24 cellular contexts compared by ENCODE assay signal in the genomic region with DNA sequence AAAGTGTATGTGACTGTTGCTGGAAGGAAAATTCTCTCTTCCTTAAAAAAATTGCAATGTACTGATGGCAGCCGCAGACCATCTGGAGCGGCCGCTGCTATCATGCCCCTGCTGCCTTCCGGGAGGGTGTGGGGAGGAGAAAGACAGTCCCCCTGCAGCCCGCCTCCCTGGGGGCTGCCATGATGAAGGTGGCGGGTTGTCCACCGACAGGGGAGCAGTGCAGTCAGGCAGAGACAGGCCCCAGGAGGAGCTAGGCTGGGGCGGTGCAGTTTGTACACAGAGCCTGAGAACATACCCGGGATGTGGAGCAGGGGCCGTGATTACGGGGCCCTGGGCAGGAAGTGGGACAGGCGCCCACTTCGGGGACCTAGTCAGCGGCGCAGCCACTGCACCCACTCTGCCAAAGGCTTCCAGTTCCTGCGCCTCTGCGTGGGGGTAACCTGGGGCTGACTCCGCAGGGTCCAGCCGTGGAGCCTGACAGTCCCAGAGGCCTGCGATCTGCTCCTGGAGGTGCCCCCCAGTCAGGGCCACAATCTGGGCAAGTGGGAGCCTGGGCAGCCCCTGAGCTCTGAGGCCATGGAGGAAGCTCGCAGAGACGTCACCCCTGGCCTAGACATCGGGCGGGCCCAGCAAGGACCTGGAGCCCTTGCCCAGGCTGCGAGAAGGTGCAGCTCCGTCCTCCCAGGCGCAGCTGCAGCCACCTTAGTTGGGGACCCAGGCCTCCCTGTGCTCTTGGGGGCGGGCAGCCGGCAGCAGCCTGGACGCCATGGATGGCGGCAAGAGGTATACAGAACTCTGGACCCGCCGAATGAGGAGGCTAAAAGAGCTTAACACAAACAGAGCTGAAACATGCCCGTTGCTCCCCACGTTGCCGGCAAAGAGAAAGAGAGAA.
A peak's percentile ranks its signal among the peaks of the same experiment; 100 is the strongest.
DNase-seq lines count a peak whose midpoint lies in the region; ATAC-seq, FAIRE-seq and TF ChIP-seq lines count a peak whose summit lies in the region.
"Had no signal": no experiment of that assay in that cellular context is flagged by ENCODE, and none has a peak within 500 bp of the region (broad histone marks: within the 10 kb centered on the region; RNA-seq: fewer than 3 reads in every experiment).

No MANE protein-coding gene starts in this region.

- no peaks in the 10 kb centered on the region for H3K4me1 Mint-ChIP-seq in stimulated activated naive CD8-positive, alpha-beta T cell treated with anti-CD3 and anti-CD28 coated beads, Interleukin-15, amount 100 ng/mL, for 72 hours
- H3K4me1 Mint-ChIP-seq: CD8-positive, alpha-beta memory T cell had no signal

- no peak overlapping the region for H4K8ac ChIP-seq in H1 (ENCODE audit: extremely low read depth, insufficient read depth, low read length)
- H4K8ac ChIP-seq in trophoblast cell (ENCODE audit: low read depth, low read length), result no peak overlapping the region

- H3K79me1 ChIP-seq in H1 (ENCODE audit: low read depth, low read length) (no peaks in the 10 kb centered on the region), trophoblast cell (ENCODE audit: low read length) (no peaks in the 10 kb centered on the region)

- H3K27me3 ChIP-seq in H1 (replicated peaks in 1 of 4; ENCODE audit: control insufficient read depth in 3 of 4, extremely low read depth in 1 of 4, insufficient read depth in 3 of 4, low read length in 3 of 4) (no peaks in the 10 kb centered on the region), trophoblast cell (ENCODE audit: insufficient read depth, low read length) (no peaks in the 10 kb centered on the region), Karpas-422 (ENCODE audit: low read length) (no peaks in the 10 kb centered on the region)

- H2BK5ac ChIP-seq in H1 (ENCODE audit: low read depth, low read length) (no peak overlapping the region), trophoblast cell (ENCODE audit: low read depth, low read length, poor library complexity) (no peak overlapping the region)

- ATAC-seq in stimulated activated naive CD8-positive, alpha-beta T cell treated with anti-CD3 and anti-CD28 coated beads, Interleukin-15, amount 100 ng/mL, for 72 hours, result peak; percentile 40
- ATAC-seq in stimulated activated naive CD8-positive, alpha-beta T cell treated with anti-CD3 and anti-CD28 coated beads, Interleukin-15, Interleukin-2, amounts not matched to agents 100 U/mL and 50 U/mL, for 24 hours, result no peak
- ATAC-seq in GM21390 (IDR thresholded peaks at IDR 0.05; ENCODE audit: unreplicated experiment), result no peak
- ATAC-seq: HCT116, Right ventricle myocardium inferior had no signal

- H3K4me3 ChIP-seq in H1 (ENCODE audit: extremely low read depth in 1 of 4, insufficient read depth in 2 of 4, low read depth in 3 of 4, low read length in 4 of 4) (no peak overlapping the region), trophoblast cell (ENCODE audit: low read depth, low read length) (no peak overlapping the region), Karpas-422 (ENCODE audit: low read length) (no peak overlapping the region)
- H3K4me3 ChIP-seq: GM12878, GM23248 had no signal

- H2BK120ac ChIP-seq in H1 (replicated peaks; ENCODE audit: low read depth, low read length) (no peak overlapping the region), trophoblast cell (ENCODE audit: insufficient read depth, low read length, poor library complexity) (no peak overlapping the region)

- no peaks in the 10 kb centered on the region for H4K20me1 ChIP-seq in H1 (replicated peaks in 1 of 2; ENCODE audit: control insufficient read depth in 1 of 2, insufficient read depth in 2 of 2, low read length in 2 of 2)
- H4K20me1 ChIP-seq in Karpas-422 (ENCODE audit: insufficient read depth, low read depth, low read length), result no peaks in the 10 kb centered on the region

- DNase-seq in stimulated activated naive CD8-positive, alpha-beta T cell treated with anti-CD3 and anti-CD28 coated beads, Interleukin-15, amount 100 ng/mL, for 72 hours, result no peak
- no peak for DNase-seq in stimulated activated naive CD8-positive, alpha-beta T cell treated with anti-CD3 and anti-CD28 coated beads, Interleukin-15, Interleukin-2, amounts not matched to agents 100 U/mL and 50 U/mL, for 24 hours
- DNase-seq in H1 (ENCODE audit: low read depth in 1 of 2, low spot score in 2 of 2), result no peak
- DNase-seq in trophoblast cell, result no peak
- no peak for DNase-seq in DMS114 treated with DMSO at 0.1 percent for 48 hours (lab: John Stamatoyannopoulos, UW; ENCODE audit: unreplicated experiment)
- DNase-seq in Karpas-422, result no peak
- DNase-seq: Calu3; CD8-positive, alpha-beta memory T cell; GM23248; KG1; MV-4-11; NCI-H1105 treated with DMSO at 0.1 percent for 48 hours; NCI-H2081; NCI-H2171; NCI-H345; NCI-H774 had no signal

- H3K4ac ChIP-seq in H1 (replicated peaks; ENCODE audit: insufficient read length, low read depth, low read length) (no peak overlapping the region), trophoblast cell (ENCODE audit: low read depth, low read length) (no peak overlapping the region)

- CTCF ChIA-PET in H1 (lab: Charles Lee; ENCODE audit: partially characterized antibody), result no interaction called here

- H3K4me3 Mint-ChIP-seq in stimulated activated naive CD8-positive, alpha-beta T cell treated with anti-CD3 and anti-CD28 coated beads, Interleukin-15, amount 100 ng/mL, for 72 hours, result no peak overlapping the region
- H3K4me3 Mint-ChIP-seq: CD8-positive, alpha-beta memory T cell had no signal

- H2AK5ac ChIP-seq in H1 (ENCODE audit: low read depth, low read length) (no peak overlapping the region), trophoblast cell (ENCODE audit: low read length) (peak overlapping the region; percentile 9)

- H3K14ac ChIP-seq in H1 (ENCODE audit: insufficient read length) (no peak overlapping the region), trophoblast cell (ENCODE audit: low read length) (no peak overlapping the region)

- no peak for TF ChIP-seq RAD21 in H1 (IDR thresholded peaks at IDR 0.05 in 1 of 2, conservative IDR thresholded peaks at IDR 0.05 in 1 of 2; ENCODE audit: low read depth in 2 of 2, low read length in 2 of 2)

- H3K9ac ChIP-seq in H1 (replicated peaks in 1 of 4; ENCODE audit: extremely low read depth in 1 of 4, low read depth in 3 of 4, low read length in 3 of 4), result no peak overlapping the region
- no peak overlapping the region for H3K9ac ChIP-seq in trophoblast cell (ENCODE audit: low read length)
- no peak overlapping the region for H3K9ac ChIP-seq in Karpas-422 (ENCODE audit: low read length)
- H3K9ac ChIP-seq: GM23248 had no signal

- 98% methylated on average over 35 of the region's 36 CpGs; no CpG with 5 or more reads in 1 of the 2 experiments for WGBS in H1 (ENCODE audit: extremely low coverage in 1 of 2, insufficient coverage in 1 of 2, insufficient read length in 1 of 2, insufficient replicate concordance in 2 of 2, low coverage in 1 of 2, low lambda C conversion rate in 2 of 2, missing lambda C conversion rate in 1 of 2), 2 experiments
- no CpG with 5 or more reads among the region's 36 CpGs for WGBS in trophoblast cell (ENCODE audit: extremely low coverage, insufficient coverage, insufficient read length)

- H3K27me3 Mint-ChIP-seq in stimulated activated naive CD8-positive, alpha-beta T cell treated with anti-CD3 and anti-CD28 coated beads, Interleukin-15, amount 100 ng/mL, for 72 hours, result no peaks in the 10 kb centered on the region
- H3K27me3 Mint-ChIP-seq: CD8-positive, alpha-beta memory T cell had no signal

- POLR2A ChIA-PET in H1 (lab: Charles Lee; ENCODE audit: partially characterized antibody), result interaction anchor here (0.6 kb wide), 1 partner anchor 653 kb away, joined by 3 read pairs; no protein-coding TSS in a partner anchor

- H2AFZ ChIP-seq in H1 (ENCODE audit: low read length) (peak overlapping the region; percentile 29; the same call in 1 of the 2 replicates), trophoblast cell (ENCODE audit: insufficient read depth, low read length, poor library complexity) (no peak overlapping the region), Karpas-422 (ENCODE audit: low read length) (no peak overlapping the region)
- H2AFZ ChIP-seq: GM23248 had no signal

- H3K79me2 ChIP-seq in H1 (ENCODE audit: control insufficient read depth in 1 of 2, insufficient read depth in 2 of 2, low read length in 2 of 2) (no peaks in the 10 kb centered on the region), trophoblast cell (ENCODE audit: control insufficient read depth, insufficient read depth, low read length, poor library complexity) (no peaks in the 10 kb centered on the region), Karpas-422 (ENCODE audit: low read length) (no peaks in the 10 kb centered on the region)

- FAIRE-seq in H1 (lab: Jason Lieb, UNC), result no peak
- FAIRE-seq: A204.1, GM12878, HTR-8/SVneo, RCC 7860 had no signal

- no peak overlapping the region for H4K91ac ChIP-seq in H1 (replicated peaks; ENCODE audit: insufficient read length, low read length)
- no peak overlapping the region for H4K91ac ChIP-seq in trophoblast cell (ENCODE audit: low read depth, low read length)

- H3K9me3 Mint-ChIP-seq in stimulated activated naive CD8-positive, alpha-beta T cell treated with anti-CD3 and anti-CD28 coated beads, Interleukin-15, amount 100 ng/mL, for 72 hours, result peaks cover 6 to 17% of the 10 kb centered on the region in 2 donors

- no peak overlapping the region for H3K23ac ChIP-seq in H1 (ENCODE audit: insufficient read length)
- no peak overlapping the region for H3K23ac ChIP-seq in trophoblast cell (ENCODE audit: low read length)

- no peak overlapping the region for H3K56ac ChIP-seq in H1 (replicated peaks; ENCODE audit: insufficient read length, low read depth, low read length)

- no peak for TF ChIP-seq POLR2A in H1 (IDR thresholded peaks at IDR 0.05; ENCODE audit: control extremely low read depth in 1 of 2, low read depth in 2 of 2, low read length in 2 of 2)

- H3K27ac Mint-ChIP-seq in stimulated activated naive CD8-positive, alpha-beta T cell treated with anti-CD3 and anti-CD28 coated beads, Interleukin-15, amount 100 ng/mL, for 72 hours, result no peak overlapping the region
- H3K27ac Mint-ChIP-seq: CD8-positive, alpha-beta memory T cell had no signal

- H3K36me3 ChIP-seq in H1 (ENCODE audit: control insufficient read depth in 2 of 4, insufficient read depth in 4 of 4, low read length in 3 of 4) (no peaks in the 10 kb centered on the region), trophoblast cell (ENCODE audit: control insufficient read depth in 1 of 2, insufficient read depth in 2 of 2, low read length in 2 of 2) (no peaks in the 10 kb centered on the region), Karpas-422 (ENCODE audit: insufficient read depth, low read length) (no peaks in the 10 kb centered on the region)

- no peak overlapping the region for H4K12ac ChIP-seq in trophoblast cell (ENCODE audit: low read depth, low read length)

- no peaks in the 10 kb centered on the region; the same call in 1 of the 2 replicates for H3K9me2 ChIP-seq in Karpas-422 (replicated peaks; ENCODE audit: insufficient read depth, low read length)

- TF ChIP-seq CTCF in H1 (IDR thresholded peaks at IDR 0.05; ENCODE audit: control extremely low read depth in 1 of 3, insufficient read depth in 1 of 3, low read depth in 1 of 3, low read length in 3 of 3), result no peak

- H4K5ac ChIP-seq in H1 (ENCODE audit: insufficient read length, low read depth, low read length), result no peak overlapping the region

- H2BK15ac ChIP-seq in H1 (ENCODE audit: low read length), result no peak overlapping the region

- H3K9me3 ChIP-seq in H1 (ENCODE audit: insufficient read depth in 2 of 2, low read depth in 1 of 2, low read length in 1 of 2), result no peaks in the 10 kb centered on the region; a peak in 1 of 4 replicates
- H3K9me3 ChIP-seq in trophoblast cell (ENCODE audit: insufficient read depth, low read depth, low read length), result no peaks in the 10 kb centered on the region
- H3K9me3 ChIP-seq in Karpas-422 (ENCODE audit: low read length), result peaks cover 12% of the 10 kb centered on the region

- H3K18ac ChIP-seq in H1 (ENCODE audit: extremely low read depth, low read length) (no peak overlapping the region; the same call in 1 of the 2 replicates), trophoblast cell (ENCODE audit: low read length) (no peak overlapping the region)

- no peak for TF ChIP-seq EP300 in H1 (IDR thresholded peaks at IDR 0.05; ENCODE audit: borderline replicate concordance in 1 of 2, low read depth in 2 of 2, low read length in 2 of 2)

- no peak overlapping the region for H3K27ac ChIP-seq in H1 (ENCODE audit: low read depth, low read length)
- H3K27ac ChIP-seq in trophoblast cell (ENCODE audit: low read depth, low read length), result no peak overlapping the region
- no peak overlapping the region for H3K27ac ChIP-seq in Karpas-422 (ENCODE audit: low read length)
- H3K27ac ChIP-seq: C4-2B, GM23248 had no signal

- H3K4me2 ChIP-seq in H1 (ENCODE audit: insufficient read depth in 1 of 2, low read depth in 2 of 2, low read length in 2 of 2), result no peak overlapping the region
- no peak overlapping the region for H3K4me2 ChIP-seq in trophoblast cell (ENCODE audit: low read length)
- H3K4me2 ChIP-seq in Karpas-422 (ENCODE audit: low read depth, low read length, poor library complexity, severe bottlenecking), result no peak overlapping the region

- H3K4me1 ChIP-seq in H1 (replicated peaks in 1 of 4; ENCODE audit: control insufficient read depth in 3 of 4, insufficient read depth in 4 of 4, low read length in 3 of 4), result no peaks in the 10 kb centered on the region
- no peaks in the 10 kb centered on the region for H3K4me1 ChIP-seq in trophoblast cell (ENCODE audit: control insufficient read depth in 1 of 2, insufficient read depth in 2 of 2, low read length in 2 of 2)
- no peaks in the 10 kb centered on the region for H3K4me1 ChIP-seq in Karpas-422 (ENCODE audit: low read length)

- H2BK20ac ChIP-seq in H1 (ENCODE audit: low read length), result no peak overlapping the region

- H3K23me2 ChIP-seq in H1 (ENCODE audit: low read depth, low read length), result no peaks in the 10 kb centered on the region; the same call in 1 of the 2 replicates

- no peak overlapping the region for H2BK12ac ChIP-seq in H1 (ENCODE audit: low read depth, low read length)
- peak overlapping the region; percentile 52 for H2BK12ac ChIP-seq in trophoblast cell (ENCODE audit: low read length)
